1 cellular context compared by ENCODE assay signal in genomic region chr22:40010752-40011145, GRCh38.
TF ChIP-seq lines count a peak whose summit lies in the region.

No MANE protein-coding gene starts in this region.

TF ChIP-seq in SK-N-SH treated with all-trans-retinoic acid at 6 μM for 48 hours, 23 proteins besides CTCF, POLR2A, EP300 and RAD21 (continued from another document):
- no peak for TF ChIP-seq ZNF565 (CRISPR knock-in tag; conservative IDR thresholded peaks at IDR 0.05; ENCODE audit: low read depth)
- TF ChIP-seq ZFP30 (CRISPR knock-in tag; IDR thresholded peaks at IDR 0.05): no peak
- TF ChIP-seq TCF4 (CRISPR knock-in tag; IDR thresholded peaks at IDR 0.05; ENCODE audit: borderline replicate concordance): no peak
- TF ChIP-seq CSRNP3 (CRISPR knock-in tag; IDR thresholded peaks at IDR 0.05): no peak
- TF ChIP-seq ZFP3 (CRISPR knock-in tag; IDR thresholded peaks at IDR 0.05): no peak
- no peak for TF ChIP-seq PPARA (CRISPR knock-in tag; IDR thresholded peaks at IDR 0.05; ENCODE audit: borderline replicate concordance)
- TF ChIP-seq ESRRG (CRISPR knock-in tag; IDR thresholded peaks at IDR 0.05): no peak
